ENCODE assay signal across 1 cellular context in genomic region chr3:149468504-149469212, GRCh38.
TF ChIP-seq lines count a peak whose summit lies in the region.

No MANE protein-coding gene starts in this region.

TF ChIP-seq in SK-N-SH, 30 proteins besides CTCF, POLR2A, EP300 and RAD21 (continued from another document):
- TF ChIP-seq IRF3 (IDR thresholded peaks at IDR 0.05; ENCODE audit: low read depth, low read length) (no peak), MXI1 (IDR thresholded peaks at IDR 0.05; ENCODE audit: low read depth, low read length) (no peak), YY1 (IDR thresholded peaks at IDR 0.05; ENCODE audit: low read depth) (no peak), POLR2AphosphoS5 (IDR thresholded peaks at IDR 0.05; ENCODE audit: low read depth, low read length) (no peak), GATA2 (CRISPR knock-in tag; IDR thresholded peaks at IDR 0.05) (no peak), USF2 (IDR thresholded peaks at IDR 0.05; ENCODE audit: borderline replicate concordance, low read depth, low read length) (no peak), MAX (IDR thresholded peaks at IDR 0.05; ENCODE audit: low read depth) (no peak), FOXM1 (IDR thresholded peaks at IDR 0.05; ENCODE audit: low read depth) (no peak), FOXJ3 (CRISPR knock-in tag; IDR thresholded peaks at IDR 0.05) (no peak), TAF1 (IDR thresholded peaks at IDR 0.05; ENCODE audit: borderline replicate concordance, low read depth, low read length) (no peak), PBX3 (IDR thresholded peaks at IDR 0.05) (no peak), JUND (IDR thresholded peaks at IDR 0.05) (no peak)
